Comparison of ENCODE assay signal across 1 cellular context in genomic region chr12:8911606-8912268, GRCh38.
TF ChIP-seq lines count a peak whose summit lies in the region.

No MANE protein-coding gene starts in this region.

TF ChIP-seq in GM23338, 12 proteins besides CTCF, POLR2A, EP300 and RAD21 (continued from another document):
- TF ChIP-seq REST (IDR thresholded peaks at IDR 0.05; ENCODE audit: unreplicated experiment), result no peak
- TF ChIP-seq CREB1 (CRISPR knock-in tag; IDR thresholded peaks at IDR 0.05; ENCODE audit: low read depth), result no peak
- TF ChIP-seq EZH2phosphoT487 (IDR thresholded peaks at IDR 0.05; ENCODE audit: unreplicated experiment), result no peak
- no peak for TF ChIP-seq ZNF331 (CRISPR knock-in tag; IDR thresholded peaks at IDR 0.05; ENCODE audit: low read depth)
- TF ChIP-seq ZNF462 (CRISPR knock-in tag; IDR thresholded peaks at IDR 0.05), result no peak
- TF ChIP-seq STAT1 (IDR thresholded peaks at IDR 0.05; ENCODE audit: unreplicated experiment), result no peak
- TF ChIP-seq POLR2AphosphoS5 (IDR thresholded peaks at IDR 0.05; ENCODE audit: low read depth), result no peak; the same call in 1 of the 2 replicates
- no peak for TF ChIP-seq EZH2 (IDR thresholded peaks at IDR 0.05; ENCODE audit: low read depth, unreplicated experiment)
